ENCODE assay signal across 8 cellular contexts in the genomic region with DNA sequence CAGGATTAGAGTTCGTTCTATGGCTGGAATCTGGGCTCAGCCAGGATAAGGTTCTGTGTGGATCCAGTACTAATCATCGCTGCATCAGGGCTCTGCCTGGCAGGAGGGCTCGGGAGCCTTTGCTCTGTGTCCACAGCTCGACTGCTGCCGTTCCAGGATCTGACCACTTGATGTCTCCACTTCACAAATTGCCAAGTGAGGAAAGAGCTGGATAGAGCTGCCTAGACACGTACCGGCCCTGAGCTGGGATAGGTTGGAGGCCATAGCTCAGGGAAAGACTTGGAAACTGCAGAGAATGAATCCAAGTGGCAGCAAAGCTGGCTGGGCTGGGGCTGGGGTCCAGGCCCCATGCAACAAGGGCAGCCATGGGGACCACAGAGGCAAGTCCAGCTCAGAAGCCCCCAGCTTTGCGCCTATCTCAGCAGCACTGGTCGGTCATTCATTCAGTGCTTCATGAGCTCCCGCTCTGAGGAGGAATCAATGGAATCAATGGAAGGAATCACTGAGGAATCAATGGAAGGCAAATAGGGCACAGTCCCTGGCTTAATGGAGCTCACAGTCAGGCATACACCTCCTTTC. TPM values are rescaled to one million over a fixed set of nuclear protein-coding genes. Genes with fewer than 3 reads are reported as not detected.
DNase-seq lines count a peak whose midpoint lies in the region; ATAC-seq lines count a peak whose summit lies in the region.

No MANE protein-coding gene starts in this region.

- peak; percentile 50 for ATAC-seq in GM21360 (IDR thresholded peaks at IDR 0.05; ENCODE audit: unreplicated experiment)
- peak; percentile 84 for ATAC-seq in effector memory CD8-positive, alpha-beta T cell (replicated peaks)

- CTCF ChIA-PET in CD8-positive, alpha-beta memory T cell (lab: Charles Lee): interaction anchor here (0.6 to 5.5 kb wide), 35 partner anchors 8 to 349 kb away, joined by 3 to 96 read pairs (median 6); a partner anchor contains a TSS

- peak overlapping the region in 2 of 7 donors; percentile 9 to 21 for H3K4me3 Mint-ChIP-seq in CD8-positive, alpha-beta memory T cell
- no peak overlapping the region for H3K4me3 Mint-ChIP-seq in effector memory CD8-positive, alpha-beta T cell

- no peaks in the 10 kb centered on the region for H3K27me3 ChIP-seq in CD8-positive, alpha-beta memory T cell (ENCODE audit: insufficient read depth, low read length, poor library complexity, severe bottlenecking)

- H3K9me3 Mint-ChIP-seq in CD8-positive, alpha-beta memory T cell: no peaks in the 10 kb centered on the region
- H3K9me3 Mint-ChIP-seq in effector memory CD8-positive, alpha-beta T cell: no peaks in the 10 kb centered on the region

- no peaks in the 10 kb centered on the region for H3K9me3 ChIP-seq in CD8-positive, alpha-beta memory T cell (ENCODE audit: low read length)

- POLR2A ChIA-PET in CD8-positive, alpha-beta memory T cell (lab: Charles Lee): interaction anchor here (0.6 to 0.9 kb wide), 2 partner anchors 15 to 167 kb away, joined by 3 read pairs; no protein-coding TSS in a partner anchor

- no peaks in the 10 kb centered on the region for H3K36me3 ChIP-seq in CD8-positive, alpha-beta memory T cell (ENCODE audit: insufficient read depth, low read length)

- peaks cover 32% of the 10 kb centered on the region for H3K4me1 ChIP-seq in CD8-positive, alpha-beta memory T cell (ENCODE audit: insufficient read depth, low read length)

- peak; percentile 20 to 69 (median 42) for DNase-seq in CD8-positive, alpha-beta memory T cell
- peak; percentile 98 for DNase-seq in HT-29 (ENCODE audit: low spot score)
- DNase-seq in NOMO-1 treated with DMSO at 0.1 percent for 48 hours (lab: John Stamatoyannopoulos, UW; ENCODE audit: unreplicated experiment): peak; percentile 85
- DNase-seq in activated CD8-positive, alpha-beta memory T cell treated with anti-CD3 and anti-CD28 coated beads for 1 hour (ENCODE audit: extremely low read depth in 1 of 2, low read depth in 1 of 2): peak; percentile 22 to 27
- DNase-seq in effector memory CD8-positive, alpha-beta T cell: peak; percentile 47 to 64 (median 52)
- peak; percentile 90 for DNase-seq in midbrain (lab: John Stamatoyannopoulos, UW)
- DNase-seq in stimulated activated CD8-positive, alpha-beta memory T cell treated with anti-CD3 and anti-CD28 coated beads, Interleukin-4, amount 100 ng/mL, for 4 hours (ENCODE audit: low read depth in 2 of 2, low spot score in 1 of 2): peak; percentile 32 to 36

- H3K27ac ChIP-seq in CD8-positive, alpha-beta memory T cell (ENCODE audit: low read depth, low read length): peak overlapping the region; percentile 4

- H3K4me3 ChIP-seq in CD8-positive, alpha-beta memory T cell (ENCODE audit: low read length): no peak overlapping the region

- H3K36me3 Mint-ChIP-seq in CD8-positive, alpha-beta memory T cell: no peaks in the 10 kb centered on the region
- H3K36me3 Mint-ChIP-seq in effector memory CD8-positive, alpha-beta T cell (ENCODE audit: insufficient read depth): no peaks in the 10 kb centered on the region

- H3K27ac Mint-ChIP-seq in CD8-positive, alpha-beta memory T cell: peak overlapping the region in 4 of 8 donors; percentile 25 to 88 (median 68)
- peak overlapping the region in 1 of 2 donors; percentile 77 for H3K27ac Mint-ChIP-seq in effector memory CD8-positive, alpha-beta T cell

- H3K27me3 Mint-ChIP-seq in CD8-positive, alpha-beta memory T cell: no peaks in the 10 kb centered on the region
- no peaks in the 10 kb centered on the region for H3K27me3 Mint-ChIP-seq in effector memory CD8-positive, alpha-beta T cell

- H3K4me1 Mint-ChIP-seq in CD8-positive, alpha-beta memory T cell: peaks cover 35 to 36% (median 35%) of the 10 kb centered on the region in 3 donors
- H3K4me1 Mint-ChIP-seq in effector memory CD8-positive, alpha-beta T cell (ENCODE audit: low read depth in 2 of 2): peaks cover 28 to 30% of the 10 kb centered on the region in 2 donors

RNA-seq across cellular contexts. Expression of a gene that starts 38.0 kb away (rescaled TPM):
- total RNA-seq in CD8-positive, alpha-beta memory T cell: 100 to 1,000 TPM in 1 of 2 experiments, 10 to 100 TPM in 1; 98.5 to 103 TPM
- 15.0 TPM for polyA plus RNA-seq in CD8-positive, alpha-beta memory T cell
- total RNA-seq in HT-29 (2014; rRNA removed; shearing (Covaris generic)): 14.9 and 17.2 TPM in 2 replicates

Comparison
In these comparisons a context has a peak if more than half of its experiments do, and no peak if none do; other contexts are left out.
1. DNase-seq: peak in every context shown above with its lines; median percentile 98 in HT-29; 90 in midbrain; 85 in NOMO-1 treated with DMSO at 0.1 percent for 48 hours; 52 in effector memory CD8-positive, alpha-beta T cell; 42 in CD8-positive, alpha-beta memory T cell; 34 in stimulated activated CD8-positive, alpha-beta memory T cell treated with anti-CD3 and anti-CD28 coated beads, Interleukin-4, amount 100 ng/mL, for 4 hours; 24 in activated CD8-positive, alpha-beta memory T cell treated with anti-CD3 and anti-CD28 coated beads for 1 hour.